9 cellular contexts compared by ENCODE assay signal in genomic region chr12:22729898-22730443, GRCh38.
A peak's percentile ranks its signal among the peaks of the same experiment; 100 is the strongest.
DNase-seq lines count a peak whose midpoint lies in the region; ATAC-seq and TF ChIP-seq lines count a peak whose summit lies in the region.
"Had no signal": no experiment of that assay in that cellular context is flagged by ENCODE, and none has a peak within 500 bp of the region (broad histone marks: within the 10 kb centered on the region; RNA-seq: fewer than 3 reads in every experiment).

No MANE protein-coding gene starts in this region.

- H3K4me1 ChIP-seq in fibroblast of lung (ENCODE audit: control insufficient read depth, extremely low read depth, insufficient read depth, low read length), result peaks cover 7% of the 10 kb centered on the region

- no peak for TF ChIP-seq CTCF in fibroblast of lung (conservative IDR thresholded peaks at IDR 0.05 in 1 of 2, IDR thresholded peaks at IDR 0.05 in 1 of 2; ENCODE audit: low read depth in 1 of 2, low read length in 2 of 2)

- peak overlapping the region in 1 of 4 experiments; percentile 6 for H3K4me3 ChIP-seq in fibroblast of lung (replicated peaks in 1 of 4; ENCODE audit: control extremely low read depth in 1 of 4, insufficient read depth in 1 of 4, low read depth in 3 of 4, low read length in 4 of 4)

- ATAC-seq in HG02973 (IDR thresholded peaks at IDR 0.05; ENCODE audit: unreplicated experiment), result no peak

- H3K36me3 ChIP-seq in fibroblast of lung (ENCODE audit: control insufficient read depth, insufficient read depth, low read length), result no peaks in the 10 kb centered on the region

- peak overlapping the region; percentile 25 for H3K4me2 ChIP-seq in fibroblast of lung (ENCODE audit: extremely low read depth, insufficient read depth, low read length)

- H2AFZ ChIP-seq in fibroblast of lung (ENCODE audit: low read length), result peak overlapping the region; percentile 72

- H3K79me2 ChIP-seq in fibroblast of lung (ENCODE audit: control insufficient read depth, insufficient read depth, low read length), result no peaks in the 10 kb centered on the region

- peak overlapping the region; percentile 62 for H3K27ac ChIP-seq in fibroblast of lung (ENCODE audit: insufficient read depth, low read length)

- H4K20me1 ChIP-seq in fibroblast of lung (ENCODE audit: control insufficient read depth, extremely low read depth, insufficient read depth, low read length), result no peaks in the 10 kb centered on the region

- no peaks in the 10 kb centered on the region for H3K9me3 ChIP-seq in fibroblast of lung (ENCODE audit: control insufficient read depth, insufficient read depth, low read depth, low read length)

- H3K9ac ChIP-seq in fibroblast of lung (ENCODE audit: insufficient read depth, low read length), result peak overlapping the region; percentile 39

- no peaks in the 10 kb centered on the region for H3K27me3 ChIP-seq in fibroblast of lung (ENCODE audit: control insufficient read depth, insufficient read depth, low read length)

- DNase-seq in AML-193 (lab: John Stamatoyannopoulos, UW), result peak; percentile 41 to 46
- peak; percentile 31 for DNase-seq in NOMO-1 treated with dmso at 0.1 percent for 144 hours (lab: John Stamatoyannopoulos, UW; ENCODE audit: unreplicated experiment)
- DNase-seq in fibroblast of lung (ENCODE audit: low read depth in 2 of 2), result peak; percentile 84 to 93
- DNase-seq in non-pigmented ciliary epithelial cell (ENCODE audit: low read depth), result peak; percentile 15
- DNase-seq in NCI-H2227 treated with DMSO at 0.1 percent for 48 hours (lab: John Stamatoyannopoulos, UW), result no peak
- no peak for DNase-seq in NCI-H1092 treated with DMSO at 0.1 percent for 48 hours (lab: John Stamatoyannopoulos, UW)
- DNase-seq in GF-D8 (lab: John Stamatoyannopoulos, UW), result no peak
- DNase-seq: DMS 273 treated with DMSO at 0.1 percent for 48 hours had no signal

Comparison
In these comparisons a context has a peak if more than half of its experiments do, and no peak if none do; other contexts are left out.
1. DNase-seq: peak in AML-193 (2 of 2), NOMO-1 treated with dmso at 0.1 percent for 144 hours (single experiment), fibroblast of lung (2 of 2) and non-pigmented ciliary epithelial cell (single experiment); none in NCI-H2227 treated with DMSO at 0.1 percent for 48 hours (single experiment), NCI-H1092 treated with DMSO at 0.1 percent for 48 hours (single experiment) and GF-D8 (single experiment).